In the genomic region with DNA sequence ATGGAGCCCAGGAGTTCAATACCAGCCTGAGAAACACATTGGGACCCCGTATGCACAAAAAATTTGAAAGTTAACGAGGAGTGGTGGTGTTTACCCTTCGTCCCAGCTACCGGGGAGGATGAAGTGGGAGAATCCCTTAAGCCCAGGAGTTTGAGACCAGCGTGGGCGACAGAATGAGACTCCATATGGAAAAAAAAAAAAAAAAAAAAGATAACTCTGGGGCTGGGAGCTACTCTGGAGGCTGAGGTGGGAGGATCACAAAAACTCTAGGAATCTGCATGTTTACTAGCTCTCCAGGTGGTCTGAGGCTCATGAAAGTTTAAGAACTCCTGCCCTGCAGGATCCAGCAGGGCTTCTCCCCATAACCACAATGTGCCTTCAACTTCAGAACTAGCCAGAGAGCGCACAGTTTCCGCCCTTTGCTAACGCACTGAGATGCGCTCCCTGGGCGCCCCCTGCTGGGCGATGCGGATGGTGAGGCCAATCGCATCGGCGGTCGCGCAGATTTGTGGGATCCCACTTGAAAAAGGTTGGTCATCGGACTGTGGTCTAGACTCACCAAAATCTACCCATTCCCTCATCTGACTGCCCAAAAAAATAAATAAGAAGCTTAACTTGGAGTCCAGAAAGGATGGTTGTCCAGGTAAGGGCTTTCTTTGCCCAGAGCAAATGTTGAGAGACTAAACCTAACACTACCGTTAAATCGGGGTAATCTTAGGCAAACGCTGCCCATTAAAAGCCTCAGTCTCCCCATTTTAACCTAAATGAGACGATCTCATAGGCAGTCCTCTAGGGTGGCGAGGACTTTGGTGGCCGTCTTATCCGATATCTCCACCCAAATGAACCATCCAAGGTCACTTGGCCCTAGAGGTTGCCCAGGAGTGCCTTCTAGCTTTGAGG, we compare ENCODE assay signal across 9 cellular contexts. TPM values are rescaled to one million over a fixed set of nuclear protein-coding genes. Genes with fewer than 3 reads are reported as not detected.
DNase-seq lines count a peak whose midpoint lies in the region; ATAC-seq and TF ChIP-seq lines count a peak whose summit lies in the region.
"Had no signal": no experiment of that assay in that cellular context is flagged by ENCODE, and none has a peak within 500 bp of the region (broad histone marks: within the 10 kb centered on the region; RNA-seq: fewer than 3 reads in every experiment).

No MANE protein-coding gene starts in this region.

- TF ChIP-seq CTCF in ovary (IDR thresholded peaks at IDR 0.05), result peak; percentile 25 to 55 (median 42)
- TF ChIP-seq CTCF in transverse colon (IDR thresholded peaks at IDR 0.05), result peak; percentile 80 to 93 (median 91)

- no peak for ATAC-seq in HG02973 (IDR thresholded peaks at IDR 0.05; ENCODE audit: unreplicated experiment)

- no peaks in the 10 kb centered on the region for H3K9me3 ChIP-seq in SJSA1 (replicated peaks)
- no peaks in the 10 kb centered on the region for H3K9me3 ChIP-seq in ovary
- H3K9me3 ChIP-seq in transverse colon, result no peaks in the 10 kb centered on the region

- H3K27me3 ChIP-seq in SJSA1 (replicated peaks), result peaks cover 34% of the 10 kb centered on the region
- H3K27me3 ChIP-seq in ovary, result no peaks in the 10 kb centered on the region
- H3K27me3 ChIP-seq in transverse colon, result peaks cover 48% of the 10 kb centered on the region

- DNase-seq in DMS53 treated with DMSO at 0.1 percent for 48 hours (lab: John Stamatoyannopoulos, UW; ENCODE audit: unreplicated experiment), result peak; percentile 54
- DNase-seq in HuH-7 (ENCODE audit: low spot score), result peak; percentile 87
- DNase-seq in SJSA1 (ENCODE audit: low read depth in 1 of 2, low spot score in 2 of 2), result peak; percentile 58 to 80
- peak; percentile 94 for DNase-seq in activated effector memory CD4-positive, alpha-beta T cell treated with anti-CD3 and anti-CD28 coated beads, Interleukin-2, amount 50 U/mL, for 16 hours
- peak; percentile 84 for DNase-seq in germinal center (ENCODE audit: low spot score)
- peak; percentile 52 to 75 (median 61) for DNase-seq in ovary
- peak; percentile 85 for DNase-seq in transverse colon

- TF ChIP-seq EP300 in ovary (IDR thresholded peaks at IDR 0.05) (no peak), transverse colon (IDR thresholded peaks at IDR 0.05; ENCODE audit: low read depth) (no peak)

- no peak overlapping the region for H3K4me3 ChIP-seq in SJSA1
- H3K4me3 ChIP-seq in ovary, result no peak overlapping the region
- no peak overlapping the region for H3K4me3 ChIP-seq in transverse colon

- H3K4me1 ChIP-seq in SJSA1 (replicated peaks), result peaks cover 9% of the 10 kb centered on the region; the same call in 1 of the 2 replicates
- H3K4me1 ChIP-seq in ovary (ENCODE audit: insufficient read depth), result peaks cover 2% of the 10 kb centered on the region
- peaks cover 11 to 18% (median 15%) of the 10 kb centered on the region in 4 donors for H3K4me1 ChIP-seq in transverse colon

- in situ Hi-C loops in transverse colon (cut with MboI; ENCODE audit: low pct_ligation_motif_present in 1 of 4, low pct_unique_long_range_greater_than_20kb in 1 of 4, low sequenced_read_pairs in 3 of 4), result no loop called here

- H3K36me3 ChIP-seq in SJSA1 (no peaks in the 10 kb centered on the region), ovary (no peaks in the 10 kb centered on the region), transverse colon (no peaks in the 10 kb centered on the region)

- H3K27ac ChIP-seq in SJSA1 (no peak overlapping the region), ovary (no peak overlapping the region), transverse colon (no peak overlapping the region)

- intact Hi-C loops in ovary (cut with DNase I) (no loop called here), transverse colon (cut with DNase I; ENCODE audit: low total_unique reads) (no loop called here)

- WGBS in ovary, 3 donors, result 23 to 28% (median 25%) methylated on average over 26 of the region's 26 CpGs
- WGBS in transverse colon (ENCODE audit: low coverage in 1 of 2), 2 donors, result 29 to 43% methylated on average over 9 to 26 of the region's 26 CpGs

- TF ChIP-seq POLR2A in ovary (IDR thresholded peaks at IDR 0.05) (no peak), transverse colon (IDR thresholded peaks at IDR 0.05) (no peak)

RNA-seq across cellular contexts. Expression of a gene that starts 8.8 kb away (rescaled TPM):
- total RNA-seq in SJSA1 (2014; rRNA removed; shearing (Covaris generic)), result not detected in 2 replicates
- total RNA-seq in ovary (under 1 TPM in 3 of 7 donors, not detected in 4; 0.28 to 0.50 (median 0.41) TPM), transverse colon (not detected)
- under 1 TPM in 1 of 2 donors, not detected in 1; 0.15 TPM for polyA plus RNA-seq in ovary

RNA-seq across cellular contexts. Expression of a gene that starts 9.9 kb away (rescaled TPM):
- total RNA-seq in SJSA1 (2014; rRNA removed; shearing (Covaris generic)), result not detected in 2 replicates
- total RNA-seq in ovary (1 to 10 TPM in 1 of 7 donors, under 1 TPM in 1, not detected in 5; 0.23 to 2.3 TPM), transverse colon (10 to 100 TPM in 3 of 4 donors, 1 to 10 TPM in 1; 2.8 to 41.9 (median 22.3) TPM)
- under 1 TPM in 1 of 2 donors, not detected in 1; 0.11 TPM for polyA plus RNA-seq in ovary

RNA-seq across cellular contexts. Expression of a gene that starts 46.0 kb away (rescaled TPM):
- total RNA-seq in SJSA1 (2014; rRNA removed; shearing (Covaris generic)), result not detected in 2 replicates
- total RNA-seq in ovary (1 to 10 TPM in 6 of 7 donors, not detected in 1; 1.3 to 6.2 (median 2.9) TPM), transverse colon (10 to 100 TPM in 2 of 4 donors, 1 to 10 TPM in 1, not detected in 1; 5.3 to 56.1 (median 21.1) TPM)
- polyA plus RNA-seq in ovary, result 10 to 100 TPM in 1 of 2 donors, 1 to 10 TPM in 1; 7.1 to 45.5 TPM

RNA-seq across cellular contexts. Expression of a gene that starts 46.8 kb away (rescaled TPM):
- total RNA-seq in SJSA1 (2014; rRNA removed; shearing (Covaris generic)), result not detected in 2 replicates
- total RNA-seq in ovary, result 1 to 10 TPM in 1 of 7 donors, not detected in 6; 1.3 TPM
- polyA plus RNA-seq in ovary, result not detected
- not detected for total RNA-seq in transverse colon
- polyA plus RNA-seq: adipose tissue had no signal

RNA-seq across cellular contexts. Expression of a gene that starts 57.4 kb away (rescaled TPM):
- total RNA-seq in SJSA1 (2014; rRNA removed; shearing (Covaris generic)), result 4.0 and 12.0 TPM in 2 replicates
- total RNA-seq in ovary (10 to 100 TPM; 17.3 to 37.0 (median 28.8) TPM), transverse colon (10 to 100 TPM in 2 of 4 donors, 1 to 10 TPM in 2; 4.9 to 17.9 (median 12.0) TPM)
- polyA plus RNA-seq in ovary, result 10 to 100 TPM in 1 of 2 donors, 1 to 10 TPM in 1; 3.6 to 25.1 TPM
